30 cellular contexts compared by ENCODE assay signal in genomic region chr1:207239874-207240273, GRCh38.
DNase-seq lines count a peak whose midpoint lies in the region; ATAC-seq, FAIRE-seq and TF ChIP-seq lines count a peak whose summit lies in the region.
"Had no signal": no experiment of that assay in that cellular context is flagged by ENCODE, and none has a peak within 500 bp of the region (broad histone marks: within the 10 kb centered on the region; RNA-seq: fewer than 3 reads in every experiment).

No MANE protein-coding gene starts in this region.

- H3K27me3 ChIP-seq in SK-N-SH (ENCODE audit: insufficient read depth) (no peaks in the 10 kb centered on the region), bronchial epithelial cell (ENCODE audit: control insufficient read depth, insufficient read depth, low read length) (no peaks in the 10 kb centered on the region), right lobe of liver (no peaks in the 10 kb centered on the region)
- H3K27me3 ChIP-seq: brain microvascular endothelial cell, heart left ventricle, vagina had no signal

- FAIRE-seq in bronchial epithelial cell (lab: Jason Lieb, UNC) = no peak
- FAIRE-seq: colon, H54 had no signal

- 0 out of 2 replicates have a peak overlapping the region, but pooled peaks have one; percentile 34 for H2AFZ ChIP-seq in SK-N-SH (ENCODE audit: low read depth)

- CTCF ChIA-PET in SK-N-SH (lab: Yijun Ruan, JAX) = no interaction called here

- no peaks in the 10 kb centered on the region for H3K9me2 ChIP-seq in SK-N-SH

- H3K4me1 ChIP-seq in SK-N-SH (ENCODE audit: control insufficient read depth in 1 of 2, insufficient read depth in 2 of 2, low read depth in 1 of 2, low read length in 1 of 2) (peaks cover 0 to 2% of the 10 kb centered on the region in 2 experiments; a peak in 3 of 4 replicates), right lobe of liver (peaks cover 0 to 20% (median 9%) of the 10 kb centered on the region in 4 donors)

- WGBS in SK-N-SH (ENCODE audit: low lambda C conversion rate) = 30% methylated on average over 2 of the region's 2 CpGs
- 46% methylated on average over 2 of the region's 2 CpGs for WGBS in right lobe of liver (ENCODE audit: insufficient coverage, low coverage, low lambda C conversion rate, missing lambda C conversion rate)

- intact Hi-C loops in right lobe of liver (cut with DNase I) = no loop called here

- no peak for TF ChIP-seq EP300 in SK-N-SH (IDR thresholded peaks at IDR 0.05; ENCODE audit: borderline replicate concordance in 1 of 2, low read depth in 1 of 2, low read length in 1 of 2)

- TF ChIP-seq POLR2A in right lobe of liver (IDR thresholded peaks at IDR 0.05) = no peak

- no peak overlapping the region for H3K9ac ChIP-seq in SK-N-SH

- peaks cover 3% of the 10 kb centered on the region for H3F3A ChIP-seq in SK-N-SH (replicated peaks; ENCODE audit: insufficient read depth)

- H3K27me3 Mint-ChIP-seq in chondrocyte (ENCODE audit: low read depth) (peaks cover 2% of the 10 kb centered on the region), progenitor cell of endocrine pancreas (peaks cover 2% of the 10 kb centered on the region)
- H3K27me3 Mint-ChIP-seq: CD4-positive, alpha-beta T cell had no signal

- peaks cover 5% of the 10 kb centered on the region for H3K9me3 Mint-ChIP-seq in chondrocyte (ENCODE audit: low read depth)
- no peaks in the 10 kb centered on the region for H3K9me3 Mint-ChIP-seq in progenitor cell of endocrine pancreas (ENCODE audit: low read depth)
- H3K9me3 Mint-ChIP-seq: activated T-cell treated with anti-CD3 and anti-CD28 coated beads, Interleukin-2, amount 50 U/mL, for 4 hours; CD4-positive, alpha-beta T cell; natural killer cell had no signal

- DNase-seq in SK-N-SH = no peak
- DNase-seq in bronchial epithelial cell (ENCODE audit: low read depth) = peak; percentile 94
- DNase-seq in right lobe of liver = no peak
- DNase-seq in chondrocyte (ENCODE audit: low spot score) = no peak
- DNase-seq in progenitor cell of endocrine pancreas (ENCODE audit: low spot score, unreplicated experiment) = no peak
- no peak for DNase-seq in activated T-cell treated with anti-CD3 and anti-CD28 coated beads, Interleukin-2, amount 50 U/mL, for 1 hour
- DNase-seq in NCI-H446 treated with DMSO at 0.1 percent for 48 hours (lab: John Stamatoyannopoulos, UW) = no peak
- DNase-seq: activated CD4-positive, alpha-beta T cell treated with anti-CD3 and anti-CD28 coated beads for 48 hours; activated naive CD4-positive, alpha-beta T cell; activated T-cell treated with anti-CD3 and anti-CD28 coated beads, Interleukin-2, amount 50 U/mL, for 4 hours; CD4-positive, alpha-beta T cell; DMS153; effector CD4-positive, alpha-beta T cell; heart left ventricle; KBM-7; natural killer cell; NCI-H1417 treated with DMSO at 0.1 percent for 48 hours; NCI-H2081; NCI-H345; occipital lobe; stimulated activated naive CD4-positive, alpha-beta T cell; T-helper 9 cell had no signal

- TF ChIP-seq CTCF in SK-N-SH (IDR thresholded peaks at IDR 0.05) = no peak
- no peak for TF ChIP-seq CTCF in bronchial epithelial cell (IDR thresholded peaks at IDR 0.05; ENCODE audit: insufficient read depth, low read length, severe bottlenecking)
- TF ChIP-seq CTCF in right lobe of liver (IDR thresholded peaks at IDR 0.05) = no peak
- no peak for TF ChIP-seq CTCF in chondrocyte (IDR thresholded peaks at IDR 0.05)
- no peak for TF ChIP-seq CTCF in progenitor cell of endocrine pancreas (IDR thresholded peaks at IDR 0.05; ENCODE audit: unreplicated experiment)

- ATAC-seq in SK-N-SH treated with all-trans-retinoic acid at 6 μM for 48 hours (no peak), right lobe of liver (peak in 2 of 4 donors; percentile 11 to 37)
- ATAC-seq: activated T-cell treated with anti-CD3 and anti-CD28 coated beads, Interleukin-2, amount 50 U/mL, for 4 hours; heart left ventricle; natural killer cell; Right ventricle myocardium inferior had no signal

- H3K36me3 Mint-ChIP-seq in chondrocyte (ENCODE audit: low read depth) = no peaks in the 10 kb centered on the region
- no peaks in the 10 kb centered on the region for H3K36me3 Mint-ChIP-seq in progenitor cell of endocrine pancreas (ENCODE audit: insufficient read depth)
- H3K36me3 Mint-ChIP-seq: natural killer cell had no signal

- H3K9me3 ChIP-seq in SK-N-SH (no peaks in the 10 kb centered on the region), right lobe of liver (no peaks in the 10 kb centered on the region)
- H3K9me3 ChIP-seq: vagina had no signal

- H3K4me3 Mint-ChIP-seq in chondrocyte (ENCODE audit: unreplicated experiment) = no peak overlapping the region
- H3K4me3 Mint-ChIP-seq in progenitor cell of endocrine pancreas (ENCODE audit: low read depth) = no peak overlapping the region
- H3K4me3 Mint-ChIP-seq: activated T-cell treated with anti-CD3 and anti-CD28 coated beads, Interleukin-2, amount 50 U/mL, for 4 hours; CD4-positive, alpha-beta T cell; natural killer cell had no signal

- no peak overlapping the region for H3K4me2 ChIP-seq in SK-N-SH

- H4K20me1 ChIP-seq in SK-N-SH (ENCODE audit: insufficient read depth) = no peaks in the 10 kb centered on the region

- H3K27ac ChIP-seq in SK-N-SH (ENCODE audit: low read depth in 2 of 2, low read length in 1 of 2) (no peak overlapping the region; a peak in 1 of 4 replicates), right lobe of liver (peak overlapping the region; percentile 79 to 94 (median 85))
- H3K27ac ChIP-seq: 22Rv1, brain microvascular endothelial cell, heart left ventricle, vagina, VCaP had no signal

- H3K27ac Mint-ChIP-seq in chondrocyte (ENCODE audit: unreplicated experiment) (no peak overlapping the region), progenitor cell of endocrine pancreas (no peak overlapping the region)
- H3K27ac Mint-ChIP-seq: CD4-positive, alpha-beta T cell; natural killer cell had no signal

- H3K36me3 ChIP-seq in SK-N-SH (replicated peaks in 1 of 2; ENCODE audit: control insufficient read depth in 1 of 2, insufficient read depth in 2 of 2, low read length in 1 of 2) (no peaks in the 10 kb centered on the region), bronchial epithelial cell (ENCODE audit: control insufficient read depth, insufficient read depth, low read length) (no peaks in the 10 kb centered on the region), right lobe of liver (no peaks in the 10 kb centered on the region)
- H3K36me3 ChIP-seq: brain microvascular endothelial cell, heart left ventricle, vagina had no signal

- H3K4me1 Mint-ChIP-seq in chondrocyte (ENCODE audit: low read depth) (peaks cover 11% of the 10 kb centered on the region), progenitor cell of endocrine pancreas (ENCODE audit: low read depth) (peaks cover 11% of the 10 kb centered on the region)
- H3K4me1 Mint-ChIP-seq: natural killer cell had no signal

- no peak for TF ChIP-seq RAD21 in SK-N-SH (IDR thresholded peaks at IDR 0.05; ENCODE audit: low read length)

- H3K4me3 ChIP-seq in SK-N-SH (ENCODE audit: low read depth in 2 of 2, low read length in 1 of 2) (no peak overlapping the region), bronchial epithelial cell (ENCODE audit: low read depth, low read length) (no peak overlapping the region), right lobe of liver (no peak overlapping the region)
- H3K4me3 ChIP-seq: heart left ventricle, vagina had no signal

- no peaks in the 10 kb centered on the region for H3K79me2 ChIP-seq in SK-N-SH (ENCODE audit: insufficient read depth)

- POLR2A ChIA-PET in SK-N-SH (lab: Yijun Ruan, JAX) = no interaction called here

TF ChIP-seq in SK-N-SH, 30 proteins besides CTCF, POLR2A, EP300 and RAD21 (continues in another document):
- no peak for TF ChIP-seq ELF1 (IDR thresholded peaks at IDR 0.05)
- no peak for TF ChIP-seq POLR2AphosphoS5 (IDR thresholded peaks at IDR 0.05; ENCODE audit: low read depth, low read length)
- no peak for TF ChIP-seq CHD2 (IDR thresholded peaks at IDR 0.05; ENCODE audit: low read length, partially characterized antibody)
- TF ChIP-seq SIN3A (IDR thresholded peaks at IDR 0.05; ENCODE audit: borderline replicate concordance, low read depth, low read length) = no peak
- TF ChIP-seq YY1 (IDR thresholded peaks at IDR 0.05; ENCODE audit: low read depth) = no peak
- no peak for TF ChIP-seq FOXM1 (IDR thresholded peaks at IDR 0.05; ENCODE audit: low read depth)

TF ChIP-seq in SK-N-SH treated with all-trans-retinoic acid at 6 μM for 48 hours, 23 proteins besides CTCF, POLR2A, EP300 and RAD21 (continues in another document):
- TF ChIP-seq TCF4 (CRISPR knock-in tag; IDR thresholded peaks at IDR 0.05; ENCODE audit: borderline replicate concordance) = no peak
- no peak for TF ChIP-seq TOX (CRISPR knock-in tag; IDR thresholded peaks at IDR 0.05; ENCODE audit: borderline replicate concordance)
- no peak for TF ChIP-seq ZNF70 (CRISPR knock-in tag; IDR thresholded peaks at IDR 0.05)
- TF ChIP-seq CSDC2 (CRISPR knock-in tag; IDR thresholded peaks at IDR 0.05) = no peak
- TF ChIP-seq ZNF565 (CRISPR knock-in tag; conservative IDR thresholded peaks at IDR 0.05; ENCODE audit: low read depth) = no peak
- no peak for TF ChIP-seq POU6F1 (CRISPR knock-in tag; IDR thresholded peaks at IDR 0.05; ENCODE audit: borderline replicate concordance, low read depth)
- no peak for TF ChIP-seq ARNTL (CRISPR knock-in tag; IDR thresholded peaks at IDR 0.05; ENCODE audit: borderline replicate concordance, low read depth)
- no peak for TF ChIP-seq ZNF8 (CRISPR knock-in tag; IDR thresholded peaks at IDR 0.05)

Comparison
In these comparisons a context has a peak if more than half of its experiments do, and no peak if none do; other contexts are left out.
1. H3K27ac ChIP-seq: peak in right lobe of liver (3 of 3); none in SK-N-SH (0 of 2).